In the genomic region with DNA sequence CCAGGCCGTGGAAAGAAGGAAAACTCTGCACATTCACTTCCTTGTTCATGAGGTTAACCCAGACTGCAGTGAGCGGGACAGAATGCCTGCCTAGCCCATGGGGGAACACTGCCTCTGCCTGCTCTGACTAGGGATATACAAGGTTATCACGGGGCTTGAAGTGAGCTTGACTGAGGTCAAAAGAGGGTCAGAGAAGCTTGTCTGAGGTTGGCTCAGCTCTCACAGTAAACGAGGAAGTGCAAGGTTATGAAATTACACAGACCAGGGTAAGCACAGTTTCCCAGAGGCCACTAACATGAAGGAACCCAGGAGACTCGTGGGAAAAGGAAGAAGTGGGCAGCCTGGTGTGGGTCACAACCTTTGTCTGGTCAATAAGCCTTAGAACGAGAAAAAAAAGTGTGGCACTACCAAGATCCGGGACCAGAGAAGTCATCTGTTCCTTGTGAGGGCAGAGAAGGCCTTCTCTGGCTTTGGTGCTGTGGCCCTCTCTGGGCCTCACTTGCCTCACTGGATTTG, we compare ENCODE assay signal across 8 cellular contexts. TPM values are rescaled to one million over a fixed set of nuclear protein-coding genes. Genes with fewer than 3 reads are reported as not detected.
A peak's percentile ranks its signal among the peaks of the same experiment; 100 is the strongest.
DNase-seq lines count a peak whose midpoint lies in the region; ATAC-seq and TF ChIP-seq lines count a peak whose summit lies in the region.

No MANE protein-coding gene starts in this region.

- H3K27ac ChIP-seq in C4-2B (peak overlapping the region; percentile 15), adrenal gland (peak overlapping the region; percentile 8 to 97 (median 82))

- H3K4me1 Mint-ChIP-seq in mesothelial cell of epicardium: peaks cover 62% of the 10 kb centered on the region

- no peak overlapping the region for H3K4me3 Mint-ChIP-seq in mesothelial cell of epicardium

- TF ChIP-seq CTCF in C4-2B (conservative IDR thresholded peaks at IDR 0.05): no peak
- TF ChIP-seq CTCF in adrenal gland (IDR thresholded peaks at IDR 0.05): no peak
- TF ChIP-seq CTCF in mesothelial cell of epicardium (IDR thresholded peaks at IDR 0.05; ENCODE audit: unreplicated experiment): no peak

- WGBS in adrenal gland, 4 donors: 29 to 44% (median 37%) methylated on average over 6 to 7 of the region's 7 CpGs

- peaks cover 41 to 64% of the 10 kb centered on the region in 2 donors for H3K4me1 ChIP-seq in adrenal gland (replicated peaks in 1 of 2)

- POLR2A ChIA-PET in HEK293T (lab: Yijun Ruan, JAX): no interaction called here

- DNase-seq in adrenal gland (peak in 6 of 7 donors; percentile 55 to 79 (median 70)), mesothelial cell of epicardium (ENCODE audit: low spot score in 2 of 2, unreplicated experiment in 2 of 2) (no peak), NCI-H2029 treated with DMSO at 0.1 percent for 48 hours (lab: John Stamatoyannopoulos, UW) (no peak), NCI-H2171 treated with DMSO at 0.1 percent for 48 hours (lab: John Stamatoyannopoulos, UW) (no peak), HEK293T (ENCODE audit: extremely low spot score) (no peak)
- no peak for DNase-seq in activated CD8-positive, alpha-beta memory T cell treated with anti-CD3 and anti-CD28 coated beads, Interleukin-2, amount 50 U/mL, for 48 hours

- TF ChIP-seq POLR2A in adrenal gland (IDR thresholded peaks at IDR 0.05): peak in 1 of 2 donors; percentile 11

- H3K36me3 ChIP-seq in adrenal gland (replicated peaks in 1 of 2): peaks cover 0 to 25% of the 10 kb centered on the region in 2 donors

- no peak overlapping the region for H3K4me3 ChIP-seq in adrenal gland

- peaks cover 11% of the 10 kb centered on the region for H3K36me3 Mint-ChIP-seq in mesothelial cell of epicardium

- no peaks in the 10 kb centered on the region for H3K27me3 ChIP-seq in adrenal gland

- H3K9me3 ChIP-seq in adrenal gland (replicated peaks in 1 of 3): no peaks in the 10 kb centered on the region

- intact Hi-C loops in adrenal gland (cut with DNase I): no loop called here

- ATAC-seq in HG02798 (IDR thresholded peaks at IDR 0.05; ENCODE audit: poor library complexity, unreplicated experiment): peak; percentile 39

- CTCF ChIA-PET in HEK293T (lab: Yijun Ruan, JAX): no interaction called here

- no peaks in the 10 kb centered on the region for H3K9me3 Mint-ChIP-seq in mesothelial cell of epicardium

- peak overlapping the region; percentile 96 for H3K27ac Mint-ChIP-seq in mesothelial cell of epicardium

- H3K27me3 Mint-ChIP-seq in mesothelial cell of epicardium (ENCODE audit: low read depth): no peaks in the 10 kb centered on the region

TF ChIP-seq in HEK293T, 16 proteins besides CTCF, POLR2A, EP300 and RAD21:
- TF ChIP-seq CTBP1 (IDR thresholded peaks at IDR 0.05; ENCODE audit: borderline replicate concordance) (no peak), HDGF (IDR thresholded peaks at IDR 0.05; ENCODE audit: borderline replicate concordance) (no peak), FOXM1 (IDR thresholded peaks at IDR 0.05; ENCODE audit: borderline replicate concordance) (no peak), LEF1 (IDR thresholded peaks at IDR 0.05; ENCODE audit: borderline replicate concordance) (no peak), TARDBP (IDR thresholded peaks at IDR 0.05) (no peak), ARNT (IDR thresholded peaks at IDR 0.05) (no peak), NFRKB (IDR thresholded peaks at IDR 0.05) (no peak), FOXA1 (IDR thresholded peaks at IDR 0.05) (no peak), SUZ12 (IDR thresholded peaks at IDR 0.05) (no peak), ELF4 (IDR thresholded peaks at IDR 0.05) (no peak), ZNF384 (IDR thresholded peaks at IDR 0.05) (no peak), BHLHE40 (IDR thresholded peaks at IDR 0.05; ENCODE audit: borderline replicate concordance) (no peak), FOXK2 (IDR thresholded peaks at IDR 0.05) (no peak), SP1 (IDR thresholded peaks at IDR 0.05) (no peak)
- TF ChIP-seq, protein P1, sequence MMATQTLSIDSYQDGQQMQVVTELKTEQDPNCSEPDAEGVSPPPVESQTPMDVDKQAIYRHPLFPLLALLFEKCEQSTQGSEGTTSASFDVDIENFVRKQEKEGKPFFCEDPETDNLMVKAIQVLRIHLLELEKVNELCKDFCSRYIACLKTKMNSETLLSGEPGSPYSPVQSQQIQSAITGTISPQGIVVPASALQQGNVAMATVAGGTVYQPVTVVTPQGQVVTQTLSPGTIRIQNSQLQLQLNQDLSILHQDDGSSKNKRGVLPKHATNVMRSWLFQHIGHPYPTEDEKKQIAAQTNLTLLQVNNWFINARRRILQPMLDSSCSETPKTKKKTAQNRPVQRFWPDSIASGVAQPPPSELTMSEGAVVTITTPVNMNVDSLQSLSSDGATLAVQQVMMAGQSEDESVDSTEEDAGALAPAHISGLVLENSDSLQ (IDR thresholded peaks at IDR 0.05): no peak

RNA-seq across cellular contexts. Expression of gene HIC1, which starts 28.8 kb away (rescaled TPM):
- total RNA-seq in adrenal gland (10 to 100 TPM in 7 of 8 donors, 1 to 10 TPM in 1; 9.8 to 61.8 (median 31.5) TPM), mesothelial cell of epicardium (97.9 to 99.3 TPM (median 98.9 TPM) in 3 replicates)
- 10 to 100 TPM in 1 of 3 donors, 1 to 10 TPM in 1, under 1 TPM in 1; 0.92 to 16.7 (median 7.7) TPM for polyA plus RNA-seq in adrenal gland

RNA-seq across cellular contexts. Expression of gene OVCA2, which starts 41.8 kb away (rescaled TPM):
- total RNA-seq in adrenal gland (10 to 100 TPM; 37.2 to 75.9 (median 55.6) TPM), mesothelial cell of epicardium (17.3 to 24.8 TPM (median 24.5 TPM) in 3 replicates)
- 100 to 1,000 TPM in 2 of 3 donors, 10 to 100 TPM in 1; 57.5 to 155 (median 102) TPM for polyA plus RNA-seq in adrenal gland

RNA-seq across cellular contexts. Expression of gene DPH1, which starts 53.7 kb away (rescaled TPM):
- total RNA-seq in adrenal gland (10 to 100 TPM; 37.7 to 65.3 (median 57.7) TPM), mesothelial cell of epicardium (63.8 to 74.5 TPM (median 71.2 TPM) in 3 replicates)
- 100 to 1,000 TPM in 1 of 3 donors, 10 to 100 TPM in 2; 34.3 to 100 (median 69.7) TPM for polyA plus RNA-seq in adrenal gland

RNA-seq across cellular contexts. Expression of gene RTN4RL1, which starts 58.5 kb away (rescaled TPM):
- 1 to 10 TPM; 5.1 to 9.4 (median 8.0) TPM for total RNA-seq in adrenal gland
- polyA plus RNA-seq in adrenal gland: 1 to 10 TPM; 1.8 to 2.4 (median 1.9) TPM
- total RNA-seq in mesothelial cell of epicardium: 0.20 to 0.23 TPM (median 0.22 TPM) in 3 replicates

Comparison
In these comparisons a context has a peak if more than half of its experiments do, and no peak if none do; other contexts are left out.
1. DNase-seq: peak in adrenal gland (6 of 7); none in mesothelial cell of epicardium (0 of 2), NCI-H2029 treated with DMSO at 0.1 percent for 48 hours (single experiment), activated CD8-positive, alpha-beta memory T cell treated with anti-CD3 and anti-CD28 coated beads, Interleukin-2, amount 50 U/mL, for 48 hours (single experiment), NCI-H2171 treated with DMSO at 0.1 percent for 48 hours (single experiment) and HEK293T (single experiment).